Comparison of ENCODE assay signal across 12 cellular contexts in the genomic region with DNA sequence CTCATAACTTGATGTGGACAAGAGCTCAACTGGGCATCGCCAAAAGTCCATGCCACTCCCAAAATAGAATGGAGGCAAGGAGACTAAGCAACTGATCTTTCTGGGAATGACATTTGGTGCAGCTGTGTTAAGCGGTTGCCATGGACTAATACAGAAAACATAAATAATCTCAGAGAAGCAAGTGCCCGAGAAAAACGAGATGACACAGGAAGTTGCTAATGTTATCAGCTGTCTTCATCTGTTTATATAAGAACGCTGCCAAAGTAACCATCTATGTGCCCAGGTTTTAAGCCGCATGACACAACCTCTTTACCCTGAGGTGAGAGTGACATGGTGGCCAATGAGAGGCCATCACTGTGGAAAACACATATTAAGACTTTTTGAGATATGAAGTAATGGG. TPM values are rescaled to one million over a fixed set of nuclear protein-coding genes. Genes with fewer than 3 reads are reported as not detected.
A peak's percentile ranks its signal among the peaks of the same experiment; 100 is the strongest.
DNase-seq lines count a peak whose midpoint lies in the region; ATAC-seq and TF ChIP-seq lines count a peak whose summit lies in the region.
"Had no signal": no experiment of that assay in that cellular context is flagged by ENCODE, and none has a peak within 500 bp of the region (broad histone marks: within the 10 kb centered on the region; RNA-seq: fewer than 3 reads in every experiment).

No MANE protein-coding gene starts in this region.

- no peak for TF ChIP-seq CTCF in vagina (IDR thresholded peaks at IDR 0.05)

- H2AFZ ChIP-seq in GM23248 = no peak overlapping the region

- peak; percentile 42 for ATAC-seq in naive thymus-derived CD4-positive, alpha-beta T cell
- ATAC-seq in HG02610 (IDR thresholded peaks at IDR 0.05; ENCODE audit: unreplicated experiment) = no peak
- ATAC-seq: activated naive CD8-positive, alpha-beta T cell treated with anti-CD3 and anti-CD28 coated beads, Interleukin-2, amount 50 U/mL, for 24 hours; left colon had no signal

- no peaks in the 10 kb centered on the region for H3K79me2 ChIP-seq in GM23248 (ENCODE audit: insufficient read depth)

- CTCF ChIA-PET in naive thymus-derived CD4-positive, alpha-beta T cell (lab: Charles Lee) = no interaction called here

- no peaks in the 10 kb centered on the region for H3F3A ChIP-seq in GM23248 (ENCODE audit: insufficient read depth)

- peaks cover 18 to 37% (median 31%) of the 10 kb centered on the region in 5 donors for H3K27me3 Mint-ChIP-seq in naive thymus-derived CD4-positive, alpha-beta T cell

- H3K9me3 Mint-ChIP-seq in naive thymus-derived CD4-positive, alpha-beta T cell = no peaks in the 10 kb centered on the region
- H3K9me3 Mint-ChIP-seq: activated naive CD8-positive, alpha-beta T cell treated with anti-CD3 and anti-CD28 coated beads, Interleukin-2, amount 50 U/mL, for 24 hours had no signal

- no peaks in the 10 kb centered on the region for H4K20me1 ChIP-seq in GM23248 (ENCODE audit: insufficient read depth)

- H3K4me1 Mint-ChIP-seq in naive thymus-derived CD4-positive, alpha-beta T cell = peaks cover 0 to 7% (median 0%) of the 10 kb centered on the region in 7 donors

- no peak overlapping the region for H3K27ac Mint-ChIP-seq in naive thymus-derived CD4-positive, alpha-beta T cell
- H3K27ac Mint-ChIP-seq: activated naive CD8-positive, alpha-beta T cell treated with anti-CD3 and anti-CD28 coated beads, Interleukin-2, amount 50 U/mL, for 24 hours had no signal

- H3K9me3 ChIP-seq in GM23248 (ENCODE audit: low read depth) (no peaks in the 10 kb centered on the region), vagina (no peaks in the 10 kb centered on the region)
- H3K9me3 ChIP-seq in naive thymus-derived CD4-positive, alpha-beta T cell (ENCODE audit: control insufficient read depth in 2 of 3, low read length in 3 of 3) = no peaks in the 10 kb centered on the region

- in situ Hi-C loops in GM23248 (cut with MboI) = no loop called here

- H3K27ac ChIP-seq in GM23248 (no peak overlapping the region), vagina (no peak overlapping the region)
- H3K27ac ChIP-seq in naive thymus-derived CD4-positive, alpha-beta T cell (ENCODE audit: low read depth, low read length) = no peak overlapping the region

- no peaks in the 10 kb centered on the region for H3K36me3 ChIP-seq in GM23248 (ENCODE audit: low read depth)
- H3K36me3 ChIP-seq in naive thymus-derived CD4-positive, alpha-beta T cell (ENCODE audit: control insufficient read depth in 2 of 3, insufficient read depth in 3 of 3, low read length in 3 of 3) = no peaks in the 10 kb centered on the region
- no peaks in the 10 kb centered on the region for H3K36me3 ChIP-seq in vagina

- no peak overlapping the region for H3K9ac ChIP-seq in GM23248

- H3K27me3 ChIP-seq in GM23248 (replicated peaks; ENCODE audit: insufficient read depth) (no peaks in the 10 kb centered on the region), vagina (no peaks in the 10 kb centered on the region)
- H3K27me3 ChIP-seq in naive thymus-derived CD4-positive, alpha-beta T cell (ENCODE audit: control insufficient read depth in 2 of 2, insufficient read depth in 2 of 2, low read length in 2 of 2) = no peaks in the 10 kb centered on the region

- TF ChIP-seq POLR2A in vagina (IDR thresholded peaks at IDR 0.05) = no peak

- H3K4me3 ChIP-seq in GM23248 = no peak overlapping the region
- H3K4me3 ChIP-seq in naive thymus-derived CD4-positive, alpha-beta T cell (ENCODE audit: low read length) = no peak overlapping the region
- H3K4me3 ChIP-seq in vagina = no peak overlapping the region

- no peaks in the 10 kb centered on the region for H3K9me2 ChIP-seq in GM23248 (ENCODE audit: insufficient read depth)

- H3K36me3 Mint-ChIP-seq in naive thymus-derived CD4-positive, alpha-beta T cell = no peaks in the 10 kb centered on the region

- H3K4me1 ChIP-seq in GM23248 (ENCODE audit: insufficient read depth) = no peaks in the 10 kb centered on the region
- H3K4me1 ChIP-seq in naive thymus-derived CD4-positive, alpha-beta T cell (ENCODE audit: control insufficient read depth in 2 of 2, insufficient read depth in 2 of 2, low read length in 2 of 2) = no peaks in the 10 kb centered on the region
- H3K4me1 ChIP-seq in vagina = no peaks in the 10 kb centered on the region

- POLR2A ChIA-PET in naive thymus-derived CD4-positive, alpha-beta T cell (lab: Charles Lee) = no interaction called here

- H3K4me2 ChIP-seq in GM23248 (ENCODE audit: unreplicated experiment) = no peak overlapping the region

- no peak overlapping the region for H3K4me3 Mint-ChIP-seq in naive thymus-derived CD4-positive, alpha-beta T cell
- H3K4me3 Mint-ChIP-seq: activated naive CD8-positive, alpha-beta T cell treated with anti-CD3 and anti-CD28 coated beads, Interleukin-2, amount 50 U/mL, for 24 hours had no signal

- DNase-seq in GM23248 (peak; percentile 32), NCI-H510A (lab: John Stamatoyannopoulos, UW) (peak; percentile 70), dermis microvascular lymphatic vessel endothelial cell (ENCODE audit: low read depth in 2 of 2) (peak; percentile 12 to 68), COLO829 (ENCODE audit: low spot score) (no peak), vagina (ENCODE audit: extremely low spot score in 2 of 2) (no peak), mucosa of gallbladder (ENCODE audit: low spot score) (no peak)
- no peak for DNase-seq in naive thymus-derived CD4-positive, alpha-beta T cell
- DNase-seq: activated CD4-positive, alpha-beta T cell treated with anti-CD3 and anti-CD28 coated beads, Interleukin-2, amount 50 U/mL, for 1 hour; activated naive CD8-positive, alpha-beta T cell treated with anti-CD3 and anti-CD28 coated beads, Interleukin-2, amount 50 U/mL, for 24 hours; GOT3; left colon had no signal

- intact Hi-C loops in naive thymus-derived CD4-positive, alpha-beta T cell (cut with micrococcal nuclease) = no loop called here
- intact Hi-C loops in vagina (cut with DNase I) = no loop called here

- 47 to 48% methylated on average over 6 of the region's 6 CpGs for WGBS in GM23248 (ENCODE audit: low coverage in 1 of 2, low lambda C conversion rate in 2 of 2, missing lambda C conversion rate in 2 of 2), 2 experiments

RNA-seq across cellular contexts. Expression of a gene that starts 54.9 kb away (rescaled TPM):
- 45.7 and 54.4 TPM in 2 replicates for total RNA-seq in GM23248 (2014; rRNA removed; shearing (Covaris generic))
- polyA plus RNA-seq in GM23248 (2016; fragmentation: Nextera tagmentation; extraction: Ambion mirVana) = 6.1 and 8.1 TPM in 2 replicates
- total RNA-seq in dermis microvascular lymphatic vessel endothelial cell = 25.8 and 35.0 TPM in 2 replicates
- total RNA-seq in naive thymus-derived CD4-positive, alpha-beta T cell = 10 to 100 TPM; 13.1 to 31.7 (median 23.1) TPM
- 1 to 10 TPM; 3.7 to 3.9 TPM for polyA plus RNA-seq in naive thymus-derived CD4-positive, alpha-beta T cell
- total RNA-seq in vagina = 24.8 TPM
- 8.4 TPM for total RNA-seq in mucosa of gallbladder

Comparison
In these comparisons a context has a peak if more than half of its experiments do, and no peak if none do; other contexts are left out.
1. DNase-seq: peak in GM23248 (single experiment), NCI-H510A (single experiment) and dermis microvascular lymphatic vessel endothelial cell (2 of 2); none in naive thymus-derived CD4-positive, alpha-beta T cell (0 of 9), COLO829 (single experiment), vagina (0 of 2) and mucosa of gallbladder (single experiment).